In the genomic region with DNA sequence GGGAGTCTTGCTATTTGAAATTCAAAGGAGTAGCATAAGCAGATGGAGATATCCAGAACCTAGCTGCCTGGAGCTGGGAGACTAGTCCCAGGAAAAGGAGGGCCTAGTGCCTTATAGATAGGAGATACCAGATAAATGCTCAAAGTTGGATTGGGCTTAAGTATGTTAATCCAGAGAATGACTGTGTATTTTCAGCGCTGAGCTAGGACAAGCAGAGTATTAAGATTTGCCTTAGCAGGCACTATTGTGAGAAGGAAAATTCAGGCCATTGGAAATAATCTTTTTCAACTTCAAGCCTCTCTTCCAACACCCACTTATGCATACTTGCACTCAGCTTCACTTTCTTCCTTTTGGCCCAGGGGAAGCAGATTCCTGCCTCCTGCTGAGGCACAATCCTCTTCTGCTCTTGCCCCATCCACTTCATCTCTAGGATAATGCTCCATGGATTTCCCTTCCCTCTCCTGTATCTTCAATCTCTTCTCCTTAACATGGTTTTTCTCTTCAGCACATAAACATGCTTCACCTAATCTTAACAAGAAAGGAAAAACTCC, we compare ENCODE assay signal across 1 cellular context.
TF ChIP-seq lines count a peak whose summit lies in the region.

No MANE protein-coding gene starts in this region.

TF ChIP-seq in HEK293, 187 proteins besides CTCF, POLR2A, EP300 and RAD21 (continued from another document):
- peak; percentile 35; the same call in 1 of the 2 replicates for TF ChIP-seq GLIS1 (tag by site-specific recombination; IDR thresholded peaks at IDR 0.05)
- no peak for TF ChIP-seq ZFP41 (tag by site-specific recombination; IDR thresholded peaks at IDR 0.05; ENCODE audit: borderline replicate concordance)
TF ChIP-seq in HEK293: peak in this region for 3.
